7 cellular contexts compared by ENCODE assay signal in the genomic region with DNA sequence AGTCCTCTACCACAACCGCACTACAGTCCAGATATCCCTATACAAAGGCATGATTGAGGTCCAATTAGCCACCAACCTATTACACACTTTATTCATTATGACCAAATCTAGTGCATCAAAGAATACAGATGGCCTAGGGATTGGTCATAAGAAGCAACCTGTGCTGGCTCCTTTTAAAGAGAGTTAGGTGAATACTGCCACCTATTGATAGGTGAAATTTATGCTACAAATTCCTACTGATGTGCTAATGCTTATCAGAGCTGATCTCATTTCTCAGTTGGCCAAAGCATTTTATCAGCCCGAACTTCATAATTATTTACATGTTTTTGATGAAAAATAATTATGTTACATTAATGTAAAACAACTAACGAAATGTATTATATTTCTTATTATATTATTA.
DNase-seq lines count a peak whose midpoint lies in the region; ATAC-seq, FAIRE-seq and TF ChIP-seq lines count a peak whose summit lies in the region.

No MANE protein-coding gene starts in this region.

- TF ChIP-seq CTCF in GM12873 (IDR thresholded peaks at IDR 0.05; ENCODE audit: insufficient read depth, low read depth, low read length, missing control alignments) (peak; percentile 61), bronchial epithelial cell (IDR thresholded peaks at IDR 0.05; ENCODE audit: insufficient read depth, low read length, severe bottlenecking) (peak; percentile 56)

- no peak overlapping the region for H3K4me3 ChIP-seq in bronchial epithelial cell (ENCODE audit: low read depth, low read length)

- no peaks in the 10 kb centered on the region for H3K27me3 ChIP-seq in bronchial epithelial cell (ENCODE audit: control insufficient read depth, insufficient read depth, low read length)

- H3K27me3 Mint-ChIP-seq in activated CD4-positive, alpha-beta memory T cell treated with anti-CD3 and anti-CD28 coated beads for 36 hours = peaks cover 9% of the 10 kb centered on the region

- H3K27ac Mint-ChIP-seq in activated CD4-positive, alpha-beta memory T cell treated with anti-CD3 and anti-CD28 coated beads for 36 hours = no peak overlapping the region
- no peak overlapping the region for H3K27ac Mint-ChIP-seq in stimulated activated effector memory CD8-positive, alpha-beta T cell treated with anti-CD3 and anti-CD28 coated beads, Interleukin-12 subunit alpha, Interleukin-12 subunit beta, amount 100 ng/mL, for 72 hours

- H3K36me3 ChIP-seq in bronchial epithelial cell (ENCODE audit: control insufficient read depth, insufficient read depth, low read length) = no peaks in the 10 kb centered on the region

- POLR2A ChIA-PET in activated CD4-positive, alpha-beta memory T cell treated with anti-CD3 and anti-CD28 coated beads for 36 hours (lab: Charles Lee) = no interaction called here

- CTCF ChIA-PET in activated CD4-positive, alpha-beta memory T cell treated with anti-CD3 and anti-CD28 coated beads for 36 hours (lab: Charles Lee) = no interaction called here

- no peak for FAIRE-seq in bronchial epithelial cell (lab: Jason Lieb, UNC)

- peak; percentile 68 for DNase-seq in NCI-H69 (lab: John Stamatoyannopoulos, UW)
- DNase-seq in bronchial epithelial cell (ENCODE audit: low read depth) = peak; percentile 62
- peak; percentile 69 to 72 for DNase-seq in lung microvascular endothelial cell (ENCODE audit: low read depth in 2 of 2)
- no peak for DNase-seq in activated CD4-positive, alpha-beta memory T cell treated with anti-CD3 and anti-CD28 coated beads for 36 hours
- no peak for DNase-seq in stimulated activated effector memory CD8-positive, alpha-beta T cell treated with anti-CD3 and anti-CD28 coated beads, Interleukin-12 subunit alpha, Interleukin-12 subunit beta, amount 100 ng/mL, for 72 hours (ENCODE audit: low spot score in 2 of 2)

- peak; percentile 75 for ATAC-seq in HG03354 (IDR thresholded peaks at IDR 0.05; ENCODE audit: poor library complexity, severe bottlenecking, unreplicated experiment)
- no peak for ATAC-seq in stimulated activated effector memory CD8-positive, alpha-beta T cell treated with anti-CD3 and anti-CD28 coated beads, Interleukin-12 subunit alpha, Interleukin-12 subunit beta, amount 100 ng/mL, for 72 hours

- H3K4me1 Mint-ChIP-seq in activated CD4-positive, alpha-beta memory T cell treated with anti-CD3 and anti-CD28 coated beads for 36 hours (ENCODE audit: low read depth) = no peaks in the 10 kb centered on the region
- H3K4me1 Mint-ChIP-seq in stimulated activated effector memory CD8-positive, alpha-beta T cell treated with anti-CD3 and anti-CD28 coated beads, Interleukin-12 subunit alpha, Interleukin-12 subunit beta, amount 100 ng/mL, for 72 hours = no peaks in the 10 kb centered on the region

- H3K4me3 Mint-ChIP-seq in activated CD4-positive, alpha-beta memory T cell treated with anti-CD3 and anti-CD28 coated beads for 36 hours = no peak overlapping the region
- H3K4me3 Mint-ChIP-seq in stimulated activated effector memory CD8-positive, alpha-beta T cell treated with anti-CD3 and anti-CD28 coated beads, Interleukin-12 subunit alpha, Interleukin-12 subunit beta, amount 100 ng/mL, for 72 hours = no peak overlapping the region

- no peaks in the 10 kb centered on the region for H3K9me3 Mint-ChIP-seq in activated CD4-positive, alpha-beta memory T cell treated with anti-CD3 and anti-CD28 coated beads for 36 hours
- no peaks in the 10 kb centered on the region for H3K9me3 Mint-ChIP-seq in stimulated activated effector memory CD8-positive, alpha-beta T cell treated with anti-CD3 and anti-CD28 coated beads, Interleukin-12 subunit alpha, Interleukin-12 subunit beta, amount 100 ng/mL, for 72 hours

- H3K36me3 Mint-ChIP-seq in activated CD4-positive, alpha-beta memory T cell treated with anti-CD3 and anti-CD28 coated beads for 36 hours = no peaks in the 10 kb centered on the region
- no peaks in the 10 kb centered on the region for H3K36me3 Mint-ChIP-seq in stimulated activated effector memory CD8-positive, alpha-beta T cell treated with anti-CD3 and anti-CD28 coated beads, Interleukin-12 subunit alpha, Interleukin-12 subunit beta, amount 100 ng/mL, for 72 hours

- intact Hi-C loops in activated CD4-positive, alpha-beta memory T cell treated with anti-CD3 and anti-CD28 coated beads for 36 hours (cut with micrococcal nuclease) = loop anchor here (2.0 kb wide), 1 partner anchor 193 kb away; no protein-coding TSS in a partner anchor

Comparison
In these comparisons a context has a peak if more than half of its experiments do, and no peak if none do; other contexts are left out.
1. DNase-seq: peak in NCI-H69 (single experiment), bronchial epithelial cell (single experiment) and lung microvascular endothelial cell (2 of 2); none in activated CD4-positive, alpha-beta memory T cell treated with anti-CD3 and anti-CD28 coated beads for 36 hours (single experiment) and stimulated activated effector memory CD8-positive, alpha-beta T cell treated with anti-CD3 and anti-CD28 coated beads, Interleukin-12 subunit alpha, Interleukin-12 subunit beta, amount 100 ng/mL, for 72 hours (0 of 2).